ENCODE assay signal across 8 cellular contexts in the genomic region with DNA sequence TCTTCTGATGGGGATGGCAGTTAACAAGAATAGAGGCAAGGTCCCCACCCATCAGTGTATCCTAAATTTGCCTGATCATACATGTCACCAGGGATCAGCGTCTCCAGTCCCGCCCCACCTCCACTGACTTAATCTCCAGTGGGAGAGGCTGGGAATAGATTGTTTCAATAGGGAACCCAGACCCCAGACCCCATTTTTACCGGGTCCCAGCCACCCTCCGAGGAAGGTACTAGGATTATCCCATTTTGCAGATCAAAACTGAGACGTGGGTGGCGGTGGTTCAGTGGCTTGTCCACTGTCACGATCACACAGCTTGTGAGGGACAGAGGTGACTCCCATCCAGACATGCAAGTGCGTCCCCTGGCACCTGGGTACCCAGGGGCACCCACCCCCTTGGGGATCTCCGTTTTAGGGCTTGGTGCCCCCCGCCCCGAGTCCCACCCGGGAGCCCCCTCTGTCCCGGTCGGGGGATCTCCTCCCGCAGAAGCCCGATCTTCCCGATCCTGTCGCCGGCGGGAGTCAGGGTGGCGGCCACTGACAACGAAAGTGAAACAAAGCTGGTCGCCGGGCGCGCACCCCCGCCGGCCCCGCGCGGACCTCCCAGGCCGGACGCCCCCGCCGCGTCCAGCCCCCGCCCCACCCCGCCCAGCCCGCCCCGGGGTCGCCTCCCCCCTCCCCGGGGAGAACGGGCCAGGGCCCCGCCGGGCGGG. TPM values are rescaled to one million over a fixed set of nuclear protein-coding genes. Genes with fewer than 3 reads are reported as not detected.
DNase-seq lines count a peak whose midpoint lies in the region; ATAC-seq and TF ChIP-seq lines count a peak whose summit lies in the region.

No MANE protein-coding gene starts in this region.

- peaks cover 43% of the 10 kb centered on the region for H3K4me1 Mint-ChIP-seq in activated naive CD4-positive, alpha-beta T cell treated with anti-CD3 and anti-CD28 coated beads for 36 hours (ENCODE audit: low read depth)
- peaks cover 12% of the 10 kb centered on the region for H3K4me1 Mint-ChIP-seq in glutamatergic neuron (ENCODE audit: low read depth, unreplicated experiment)

- peak overlapping the region; percentile 80 for H3K27ac Mint-ChIP-seq in activated naive CD4-positive, alpha-beta T cell treated with anti-CD3 and anti-CD28 coated beads for 36 hours
- H3K27ac Mint-ChIP-seq in glutamatergic neuron (ENCODE audit: unreplicated experiment) = peak overlapping the region; percentile 76

- H3K36me3 Mint-ChIP-seq in activated naive CD4-positive, alpha-beta T cell treated with anti-CD3 and anti-CD28 coated beads for 36 hours (ENCODE audit: low read depth) = no peaks in the 10 kb centered on the region
- H3K36me3 Mint-ChIP-seq in glutamatergic neuron (ENCODE audit: unreplicated experiment) = no peaks in the 10 kb centered on the region

- POLR2A ChIA-PET in BJ (lab: Charles Lee) = no interaction called here

- DNase-seq in BJ (ENCODE audit: low read depth) (no peak), NCI-H526 (lab: John Stamatoyannopoulos, UW) (peak; percentile 57 to 75), glutamatergic neuron (peak; percentile 50), nucleus accumbens (lab: John Stamatoyannopoulos, UW) (peak in 48 of 56 donors; percentile 4 to 76 (median 54)), GF-D8 (lab: John Stamatoyannopoulos, UW) (no peak)
- peak; percentile 27 for DNase-seq in activated naive CD4-positive, alpha-beta T cell treated with anti-CD3 and anti-CD28 coated beads for 36 hours

- ATAC-seq in GM21447 (IDR thresholded peaks at IDR 0.05; ENCODE audit: unreplicated experiment) = peak; percentile 25
- ATAC-seq in GM21717 (IDR thresholded peaks at IDR 0.05; ENCODE audit: unreplicated experiment) = no peak

- CTCF ChIA-PET in BJ (lab: Yijun Ruan, JAX) = interaction anchor here (0.6 to 1.2 kb wide), 3 partner anchors 26 to 121 kb away, joined by 3 read pairs; no protein-coding TSS in a partner anchor
- CTCF ChIA-PET in activated naive CD4-positive, alpha-beta T cell treated with anti-CD3 and anti-CD28 coated beads for 36 hours (lab: Charles Lee) = interaction anchor here (1.5 kb wide), 1 partner anchor 26 kb away, joined by 4 read pairs; no protein-coding TSS in a partner anchor

- intact Hi-C loops in activated naive CD4-positive, alpha-beta T cell treated with anti-CD3 and anti-CD28 coated beads for 36 hours (cut with micrococcal nuclease) = loop anchor here (1.0 to 5.0 kb wide), 6 partner anchors 44 to 316 kb away; a partner anchor contains a TSS

- H3K9me3 Mint-ChIP-seq in activated naive CD4-positive, alpha-beta T cell treated with anti-CD3 and anti-CD28 coated beads for 36 hours = no peaks in the 10 kb centered on the region
- peaks cover 3% of the 10 kb centered on the region for H3K9me3 Mint-ChIP-seq in glutamatergic neuron (ENCODE audit: unreplicated experiment)

- peak overlapping the region; percentile 92 for H3K4me3 ChIP-seq in BJ (ENCODE audit: low read depth, low read length)

- no peak for TF ChIP-seq CTCF in BJ (IDR thresholded peaks at IDR 0.05; ENCODE audit: insufficient read depth, low read depth, low read length)
- no peak for TF ChIP-seq CTCF in glutamatergic neuron (IDR thresholded peaks at IDR 0.05; ENCODE audit: partially characterized antibody, unreplicated experiment)

- no peaks in the 10 kb centered on the region for H3K27me3 ChIP-seq in BJ (ENCODE audit: control insufficient read depth, insufficient read depth, low read length)

- no peaks in the 10 kb centered on the region for H3K36me3 ChIP-seq in BJ (ENCODE audit: control insufficient read depth, insufficient read depth, low read length)

- H3K27me3 Mint-ChIP-seq in activated naive CD4-positive, alpha-beta T cell treated with anti-CD3 and anti-CD28 coated beads for 36 hours (ENCODE audit: low read depth) = peaks cover 1% of the 10 kb centered on the region
- H3K27me3 Mint-ChIP-seq in glutamatergic neuron (ENCODE audit: unreplicated experiment) = peaks cover 7% of the 10 kb centered on the region

- H3K4me3 Mint-ChIP-seq in activated naive CD4-positive, alpha-beta T cell treated with anti-CD3 and anti-CD28 coated beads for 36 hours = peak overlapping the region; percentile 70
- H3K4me3 Mint-ChIP-seq in glutamatergic neuron (ENCODE audit: unreplicated experiment) = peak overlapping the region; percentile 92

RNA-seq across cellular contexts. Expression of a gene that starts 0.5 kb away (rescaled TPM):
- polyA plus RNA-seq in BJ (2011; rRNA removed) = 156 and 234 TPM in 2 replicates
- 238 and 393 TPM in 2 replicates for polyA minus RNA-seq in BJ (2011; rRNA and poly(A)+ RNA removed)
- total RNA-seq in activated naive CD4-positive, alpha-beta T cell treated with anti-CD3 and anti-CD28 coated beads for 36 hours = 10 to 100 TPM; 31.0 to 31.7 TPM
- total RNA-seq in glutamatergic neuron (ENCODE audit: unreplicated experiment) = 76.4 TPM

RNA-seq across cellular contexts. Expression of a gene that starts 43.4 kb away (rescaled TPM):
- 9.3 and 11.3 TPM in 2 replicates for polyA plus RNA-seq in BJ (2011; rRNA removed)
- polyA minus RNA-seq in BJ (2011; rRNA and poly(A)+ RNA removed) = 14.4 and 22.8 TPM in 2 replicates
- 1 to 10 TPM; 1.7 to 2.4 TPM for total RNA-seq in activated naive CD4-positive, alpha-beta T cell treated with anti-CD3 and anti-CD28 coated beads for 36 hours
- 13.3 TPM for total RNA-seq in glutamatergic neuron (ENCODE audit: unreplicated experiment)

RNA-seq across cellular contexts. Expression of a gene that starts 44.0 kb away (rescaled TPM):
- polyA plus RNA-seq in BJ (2011; rRNA removed) = 11.5 and 13.3 TPM in 2 replicates
- 6.8 and 7.8 TPM in 2 replicates for polyA minus RNA-seq in BJ (2011; rRNA and poly(A)+ RNA removed)
- total RNA-seq in activated naive CD4-positive, alpha-beta T cell treated with anti-CD3 and anti-CD28 coated beads for 36 hours = 10 to 100 TPM; 62.0 to 62.5 TPM
- total RNA-seq in glutamatergic neuron (ENCODE audit: unreplicated experiment) = 8.4 TPM

Comparison
In these comparisons a context has a peak if more than half of its experiments do, and no peak if none do; other contexts are left out.
1. DNase-seq: peak in NCI-H526 (2 of 2), activated naive CD4-positive, alpha-beta T cell treated with anti-CD3 and anti-CD28 coated beads for 36 hours (single experiment), glutamatergic neuron (single experiment) and nucleus accumbens (48 of 56); none in BJ (single experiment) and GF-D8 (single experiment).